In the genomic region with DNA sequence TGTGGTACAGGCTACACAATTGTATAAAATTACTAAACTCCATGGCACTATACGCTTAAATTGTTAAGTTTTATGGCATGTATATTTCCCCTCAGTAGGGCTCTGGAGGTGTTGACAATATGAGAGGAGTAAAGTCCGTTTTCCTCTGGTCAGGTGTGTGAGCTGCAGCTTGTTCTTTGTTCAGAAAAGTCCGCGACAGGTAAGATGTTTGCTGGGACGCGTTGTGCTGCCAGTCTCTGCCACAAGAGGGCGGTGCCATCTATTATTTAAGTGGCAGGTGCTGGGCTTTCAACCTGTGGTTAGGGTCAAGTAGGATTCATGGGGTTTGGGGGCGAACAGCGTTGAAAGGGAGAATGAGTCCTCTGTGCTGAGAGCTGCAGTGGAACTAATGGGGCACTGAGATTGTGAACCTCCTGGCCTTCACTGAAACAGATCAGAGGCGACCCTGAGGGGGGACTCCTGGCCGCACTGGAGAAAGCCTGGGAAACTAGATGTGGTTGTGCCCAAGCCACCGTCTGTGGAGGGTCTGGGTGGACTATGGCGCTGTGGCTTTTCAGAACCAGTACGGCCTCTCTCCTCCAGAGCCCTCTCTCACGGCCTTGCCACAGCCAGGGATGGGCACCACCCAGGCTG, we compare ENCODE assay signal across 8 cellular contexts.
DNase-seq lines count a peak whose midpoint lies in the region; ATAC-seq and TF ChIP-seq lines count a peak whose summit lies in the region.

No MANE protein-coding gene starts in this region.

- H3K4me2 ChIP-seq in mammary epithelial cell (ENCODE audit: insufficient read depth, low read depth, low read length) = no peak overlapping the region

- H3K9ac ChIP-seq in mammary epithelial cell (ENCODE audit: insufficient read depth, low read length) = no peak overlapping the region

- H3K36me3 ChIP-seq in mammary epithelial cell (ENCODE audit: insufficient read depth, low read length) = no peaks in the 10 kb centered on the region
- no peaks in the 10 kb centered on the region for H3K36me3 ChIP-seq in effector memory CD4-positive, alpha-beta T cell (ENCODE audit: control insufficient read depth, insufficient read depth, low read length)

- DNase-seq in NCI-H748 treated with DMSO at 0.1 percent for 48 hours (lab: John Stamatoyannopoulos, UW) (peak; percentile 12), mammary epithelial cell (no peak), osteocyte (ENCODE audit: extremely low spot score, unreplicated experiment) (no peak)
- no peak for DNase-seq in effector memory CD4-positive, alpha-beta T cell
- DNase-seq in T-helper 2 cell treated with Interferon-gamma antibody and Interleukin-4, amounts not matched to agents 5 μg/mL and 100 μg/mL, for 36 hours (ENCODE audit: low spot score) = no peak

- H3K27ac Mint-ChIP-seq in osteocyte (ENCODE audit: unreplicated experiment) = no peak overlapping the region
- no peak overlapping the region for H3K27ac Mint-ChIP-seq in T-helper 2 cell treated with Interferon-gamma antibody and Interleukin-4, amounts not matched to agents 5 μg/mL and 100 μg/mL, for 36 hours

- peak; percentile 83 for TF ChIP-seq CTCF in C4-2B (conservative IDR thresholded peaks at IDR 0.05)
- peak; percentile 13 to 27 for TF ChIP-seq CTCF in mammary epithelial cell (conservative IDR thresholded peaks at IDR 0.05 in 1 of 2, IDR thresholded peaks at IDR 0.05 in 1 of 2; ENCODE audit: extremely low read depth in 1 of 2, insufficient read depth in 1 of 2, low read depth in 1 of 2, low read length in 2 of 2)
- peak; percentile 18 for TF ChIP-seq CTCF in osteocyte (IDR thresholded peaks at IDR 0.05)

- in situ Hi-C loops in mammary epithelial cell (cut with MboI; ENCODE audit: low sequenced_read_pairs in 2 of 2) = no loop called here

- H3K79me2 ChIP-seq in mammary epithelial cell (ENCODE audit: insufficient read depth, low read length) = no peaks in the 10 kb centered on the region

- 42% methylated on average over 15 of the region's 15 CpGs for WGBS in mammary epithelial cell (ENCODE audit: low coverage, missing lambda C conversion rate)

- dilution Hi-C loops in mammary epithelial cell (cut with HindIII; ENCODE audit: low sequenced_read_pairs) = no loop called here

- no peak overlapping the region for H3K4me3 Mint-ChIP-seq in osteocyte (ENCODE audit: unreplicated experiment)
- H3K4me3 Mint-ChIP-seq in T-helper 2 cell treated with Interferon-gamma antibody and Interleukin-4, amounts not matched to agents 5 μg/mL and 100 μg/mL, for 36 hours = no peak overlapping the region

- H3K27ac ChIP-seq in C4-2B = no peak overlapping the region
- no peak overlapping the region for H3K27ac ChIP-seq in mammary epithelial cell (ENCODE audit: insufficient read depth, low read depth, low read length)
- no peak overlapping the region for H3K27ac ChIP-seq in effector memory CD4-positive, alpha-beta T cell (ENCODE audit: insufficient read depth, low read length, poor library complexity, severe bottlenecking)

- no peaks in the 10 kb centered on the region for H3K4me1 ChIP-seq in mammary epithelial cell (ENCODE audit: insufficient read depth, low read length)
- no peaks in the 10 kb centered on the region for H3K4me1 ChIP-seq in effector memory CD4-positive, alpha-beta T cell (ENCODE audit: control insufficient read depth, insufficient read depth, low read length, poor library complexity, severe bottlenecking)

- no peaks in the 10 kb centered on the region for H3K27me3 ChIP-seq in mammary epithelial cell (ENCODE audit: insufficient read depth, low read length)
- H3K27me3 ChIP-seq in effector memory CD4-positive, alpha-beta T cell (replicated peaks; ENCODE audit: control insufficient read depth, insufficient read depth, low read length, poor library complexity, severe bottlenecking) = no peaks in the 10 kb centered on the region

- no TSS peak for BruUV-seq in mammary epithelial cell (replicated peaks; lab: Mats Ljungman, UMichigan)

- H2AFZ ChIP-seq in mammary epithelial cell (ENCODE audit: low read depth, low read length) = no peak overlapping the region

- H3K9me3 Mint-ChIP-seq in osteocyte (ENCODE audit: unreplicated experiment) = peaks cover 35% of the 10 kb centered on the region
- H3K9me3 Mint-ChIP-seq in T-helper 2 cell treated with Interferon-gamma antibody and Interleukin-4, amounts not matched to agents 5 μg/mL and 100 μg/mL, for 36 hours = peaks cover 17% of the 10 kb centered on the region

- ATAC-seq in GM18498 (IDR thresholded peaks at IDR 0.05; ENCODE audit: unreplicated experiment) = peak; percentile 66
- no peak for ATAC-seq in GM18502 (IDR thresholded peaks at IDR 0.05; ENCODE audit: poor library complexity, unreplicated experiment)

- no peaks in the 10 kb centered on the region for H3K27me3 Mint-ChIP-seq in osteocyte (ENCODE audit: unreplicated experiment)
- H3K27me3 Mint-ChIP-seq in T-helper 2 cell treated with Interferon-gamma antibody and Interleukin-4, amounts not matched to agents 5 μg/mL and 100 μg/mL, for 36 hours (ENCODE audit: low read depth) = no peaks in the 10 kb centered on the region

- CTCF ChIA-PET in mammary epithelial cell (lab: Charles Lee; ENCODE audit: low non-redundant PET) = no interaction called here

- H3K4me3 ChIP-seq in mammary epithelial cell (replicated peaks in 1 of 3; ENCODE audit: insufficient read depth in 1 of 3, low read depth in 2 of 3, low read length in 3 of 3) = no peak overlapping the region
- no peak overlapping the region for H3K4me3 ChIP-seq in effector memory CD4-positive, alpha-beta T cell (ENCODE audit: insufficient read depth, low read depth, low read length, poor library complexity, severe bottlenecking)

- intact Hi-C loops in mammary epithelial cell (cut with micrococcal nuclease) = no loop called here

- H3K36me3 Mint-ChIP-seq in osteocyte (ENCODE audit: unreplicated experiment) = peaks cover 3% of the 10 kb centered on the region
- H3K36me3 Mint-ChIP-seq in T-helper 2 cell treated with Interferon-gamma antibody and Interleukin-4, amounts not matched to agents 5 μg/mL and 100 μg/mL, for 36 hours (ENCODE audit: low read depth) = no peaks in the 10 kb centered on the region

- H4K20me1 ChIP-seq in mammary epithelial cell (ENCODE audit: insufficient read depth, low read length) = no peaks in the 10 kb centered on the region

- H3K9me3 ChIP-seq in mammary epithelial cell (replicated peaks; ENCODE audit: insufficient read depth, low read length) = peaks cover 16% of the 10 kb centered on the region
- no peaks in the 10 kb centered on the region for H3K9me3 ChIP-seq in effector memory CD4-positive, alpha-beta T cell (ENCODE audit: control insufficient read depth, low read length)

- no peaks in the 10 kb centered on the region for H3K4me1 Mint-ChIP-seq in osteocyte (ENCODE audit: unreplicated experiment)
- no peaks in the 10 kb centered on the region for H3K4me1 Mint-ChIP-seq in T-helper 2 cell treated with Interferon-gamma antibody and Interleukin-4, amounts not matched to agents 5 μg/mL and 100 μg/mL, for 36 hours (ENCODE audit: low read depth)

Comparison
In these comparisons a context has a peak if more than half of its experiments do, and no peak if none do; other contexts are left out.
1. CTCF ChIP-seq: peak in every context shown above with its lines; median percentile 83 in C4-2B; 20 in mammary epithelial cell; 18 in osteocyte.